1 cellular context compared by ENCODE assay signal in the genomic region with DNA sequence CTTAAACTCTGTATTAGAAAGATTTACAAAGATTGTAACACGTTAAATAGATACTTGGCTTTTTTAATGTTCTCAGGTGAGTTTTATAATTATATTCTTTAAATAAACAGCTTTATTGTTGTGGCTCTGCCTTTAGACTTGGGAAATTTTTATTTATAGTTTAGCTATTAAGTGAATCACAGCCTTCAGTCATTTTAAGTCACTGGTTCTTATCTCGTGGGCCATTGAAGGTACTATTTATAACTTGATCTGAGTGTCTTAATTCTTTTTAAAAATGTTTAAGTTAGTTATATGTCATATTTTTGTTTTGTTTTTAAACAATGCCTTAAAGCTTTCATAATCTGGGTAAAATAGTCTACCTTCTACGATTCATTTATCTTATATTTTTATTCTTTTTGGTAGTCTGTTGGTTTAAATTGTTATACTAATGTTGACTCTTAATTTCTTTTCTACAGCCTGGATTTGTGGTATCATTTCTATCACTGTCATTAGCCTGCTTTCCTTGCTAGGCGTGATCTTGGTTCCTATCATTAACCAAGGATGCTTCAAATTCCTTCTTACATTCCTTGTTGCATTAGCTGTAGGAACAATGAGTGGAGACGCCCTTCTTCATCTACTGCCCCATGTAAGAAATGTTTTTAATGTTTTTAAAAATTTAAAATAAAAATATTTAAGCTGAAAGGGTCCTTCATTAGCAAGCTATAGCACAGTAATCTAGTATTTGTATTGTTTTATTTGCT.
TF ChIP-seq lines count a peak whose summit lies in the region.

No MANE protein-coding gene starts in this region.

TF ChIP-seq in H1, 55 proteins besides CTCF, POLR2A, EP300 and RAD21:
- TF ChIP-seq MAFK (IDR thresholded peaks at IDR 0.05; ENCODE audit: low read depth, low read length) (no peak), GTF2F1 (IDR thresholded peaks at IDR 0.05; ENCODE audit: borderline replicate concordance, low read depth, low read length) (no peak), TEAD4 (IDR thresholded peaks at IDR 0.05; ENCODE audit: low read depth, low read length) (peak; percentile 93)
TF ChIP-seq in H1: peak in this region for 1.
